ENCODE assay signal across 13 cellular contexts in the genomic region with DNA sequence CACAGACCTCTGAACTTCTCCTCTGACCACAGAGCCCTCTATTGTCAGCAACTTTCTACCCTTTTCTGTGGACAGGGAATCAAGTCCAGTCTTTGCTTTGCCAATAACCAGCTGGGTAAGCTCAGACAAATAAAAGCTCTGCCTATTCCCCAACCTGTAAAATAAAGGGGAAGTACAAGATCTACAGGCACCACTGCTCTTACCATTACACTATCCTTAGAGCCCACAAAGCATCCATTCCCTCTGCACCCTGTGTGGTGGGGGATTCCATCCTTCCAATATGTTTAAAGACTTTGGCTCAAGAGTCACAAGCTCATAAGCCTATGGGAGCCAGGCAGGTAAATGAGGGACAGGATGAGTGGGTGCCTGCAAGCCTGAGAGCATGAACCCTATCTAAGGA.
"Had no signal": no experiment of that assay in that cellular context is flagged by ENCODE, and none has a peak within 500 bp of the region (broad histone marks: within the 10 kb centered on the region; RNA-seq: fewer than 3 reads in every experiment).

No MANE protein-coding gene starts in this region.

- H3K36me3 ChIP-seq: right atrium auricular region, tibial artery, vagina had no signal

- H3K27me3 ChIP-seq: right atrium auricular region, tibial artery, vagina had no signal

- ATAC-seq: natural killer cell treated with Interleukin-12 subunit alpha and Interleukin-12 subunit beta and Interleukin-15 and Interleukin-18, amount 100 ng/mL, for 72 hours; stimulated activated memory B cell treated with anti-CD40 and anti-IgM and Interleukin-4, amounts not matched to agents 10 μg/mL and 1 μg/mL and 100 μg/mL, for 72 hours had no signal

- H3K27ac ChIP-seq: right atrium auricular region, tibial artery, vagina had no signal

- FAIRE-seq: astrocyte, bronchial epithelial cell had no signal

- H3K4me3 ChIP-seq: right atrium auricular region, tibial artery, vagina had no signal

- DNase-seq: activated CD4-positive, CD25-positive, alpha-beta regulatory T cell treated with anti-CD3 and anti-CD28 coated beads, Interleukin-2, amount 50 U/mL, for 72 hours; activated naive CD4-positive, alpha-beta T cell treated with anti-CD3 and anti-CD28 coated beads, Interleukin-2, amount 10 ng/mL, durations not matched to agents 7 days and 5 days; dermis blood vessel endothelial cell; occipital lobe; stimulated activated CD4-positive, alpha-beta T cell treated with anti-CD3 and anti-CD28 coated beads, Interleukin-2, amount 100 ng/mL, for 48 hours; T-helper 9 cell; tibial artery had no signal

- H3K9me3 ChIP-seq: right atrium auricular region, tibial artery, vagina had no signal
